8 cellular contexts compared by ENCODE assay signal in genomic region chr15:66292261-66293084, GRCh38. TPM values are rescaled to one million over a fixed set of nuclear protein-coding genes. Genes with fewer than 3 reads are reported as not detected.
DNase-seq lines count a peak whose midpoint lies in the region; ATAC-seq and TF ChIP-seq lines count a peak whose summit lies in the region.

No MANE protein-coding gene starts in this region.

- no peaks in the 10 kb centered on the region for H3K9me3 Mint-ChIP-seq in Calu3 (ENCODE audit: low read depth, unreplicated experiment)

- DNase-seq in Calu3 (no peak), NT2/D1 (ENCODE audit: low read depth, low spot score) (no peak), osteoblast (ENCODE audit: insufficient read length, low spot score, missing footprints) (no peak), NCI-H1436 treated with DMSO at 0.1 percent for 48 hours (lab: John Stamatoyannopoulos, UW) (no peak)

- intact Hi-C loops in Calu3 (cut with micrococcal nuclease; ENCODE audit: unreplicated experiment), result no loop called here

- no peaks in the 10 kb centered on the region for H4K20me1 ChIP-seq in osteoblast (ENCODE audit: insufficient read depth, low read length)

- CTCF ChIA-PET in Calu3 (lab: Charles Lee), result interaction anchor here (0.5 to 0.6 kb wide), 3 partner anchors 215 to 507 kb away, joined by 3 read pairs; no protein-coding TSS in a partner anchor

- peak overlapping the region; percentile 68 for H3K4me3 ChIP-seq in NT2/D1 (ENCODE audit: insufficient read length, low read depth)
- H3K4me3 ChIP-seq in endocrine pancreas (ENCODE audit: control insufficient read depth, insufficient read depth, low read length), result peak overlapping the region; percentile 48
- H3K4me3 ChIP-seq in osteoblast (ENCODE audit: insufficient read depth, low read length), result peak overlapping the region; percentile 75

- H3K79me2 ChIP-seq in osteoblast (ENCODE audit: insufficient read depth, low read length), result peaks cover 15% of the 10 kb centered on the region

- H3K9me3 ChIP-seq in NT2/D1 (ENCODE audit: insufficient read depth, low read length) (no peaks in the 10 kb centered on the region), endocrine pancreas (ENCODE audit: control insufficient read depth, low read length) (no peaks in the 10 kb centered on the region), osteoblast (ENCODE audit: low read depth, low read length) (no peaks in the 10 kb centered on the region)

- peaks cover 5% of the 10 kb centered on the region for H3K4me1 ChIP-seq in NT2/D1 (ENCODE audit: insufficient read depth, insufficient read length)
- peaks cover 30% of the 10 kb centered on the region for H3K4me1 ChIP-seq in endocrine pancreas (ENCODE audit: control insufficient read depth, insufficient read depth, low read length)
- H3K4me1 ChIP-seq in osteoblast (ENCODE audit: insufficient read depth, low read length), result peaks cover 24% of the 10 kb centered on the region

- H3K36me3 ChIP-seq in NT2/D1 (ENCODE audit: insufficient read depth, insufficient read length, low read length) (peaks cover 6% of the 10 kb centered on the region), endocrine pancreas (ENCODE audit: control insufficient read depth, insufficient read depth, low read length) (no peaks in the 10 kb centered on the region), osteoblast (ENCODE audit: insufficient read depth, low read length) (peaks cover under 1% of the 10 kb centered on the region)

- TF ChIP-seq CTCF in Calu3 (IDR thresholded peaks at IDR 0.05; ENCODE audit: unreplicated experiment) (no peak), osteoblast (IDR thresholded peaks at IDR 0.05; ENCODE audit: extremely low read depth, low read depth, low read length) (no peak)

- peak overlapping the region; percentile 80 for H3K4me3 Mint-ChIP-seq in Calu3 (ENCODE audit: low read depth, unreplicated experiment)

- H3K36me3 Mint-ChIP-seq in Calu3 (ENCODE audit: insufficient read depth, unreplicated experiment), result peaks cover 27% of the 10 kb centered on the region

- peaks cover 28% of the 10 kb centered on the region for H3K4me1 Mint-ChIP-seq in Calu3 (ENCODE audit: low read depth, unreplicated experiment)

- H3K27ac Mint-ChIP-seq in Calu3 (ENCODE audit: unreplicated experiment), result no peak overlapping the region

- no peaks in the 10 kb centered on the region for H3K27me3 Mint-ChIP-seq in Calu3 (ENCODE audit: unreplicated experiment)

- ATAC-seq in HG02852 (IDR thresholded peaks at IDR 0.05; ENCODE audit: unreplicated experiment) (no peak), HG03135 (IDR thresholded peaks at IDR 0.05; ENCODE audit: unreplicated experiment) (no peak), HG03520 (IDR thresholded peaks at IDR 0.05; ENCODE audit: unreplicated experiment) (no peak)

- H2AFZ ChIP-seq in osteoblast (ENCODE audit: low read length), result peak overlapping the region; percentile 95

- peak overlapping the region; percentile 90 for H3K9ac ChIP-seq in NT2/D1 (ENCODE audit: insufficient read length, low read depth)
- peak overlapping the region; percentile 94 for H3K9ac ChIP-seq in endocrine pancreas (ENCODE audit: control insufficient read depth, insufficient read depth, low read length)

- H3K4me2 ChIP-seq in osteoblast (ENCODE audit: insufficient read depth, low read length), result peak overlapping the region; percentile 87

- TSS peak; percentile 59 for BruUV-seq in Calu3 (replicated peaks; lab: Mats Ljungman, UMichigan)

- no peak overlapping the region for H3K27ac ChIP-seq in osteoblast (ENCODE audit: low read depth, low read length)

- H3K27me3 ChIP-seq in NT2/D1 (ENCODE audit: insufficient read depth, insufficient read length), result peaks cover 3% of the 10 kb centered on the region
- no peaks in the 10 kb centered on the region for H3K27me3 ChIP-seq in endocrine pancreas (ENCODE audit: control insufficient read depth, insufficient read depth, low read length)
- no peaks in the 10 kb centered on the region for H3K27me3 ChIP-seq in osteoblast (ENCODE audit: insufficient read depth, low read length)

RNA-seq across cellular contexts. Expression of gene DIS3L, which starts 0.9 kb away (rescaled TPM):
- total RNA-seq in Calu3 (2022) (24.6 and 25.3 TPM in 2 replicates), osteoblast (40.5 and 44.5 TPM in 2 replicates)

RNA-seq across cellular contexts. Expression of gene MEGF11, which starts 38.9 kb away (rescaled TPM):
- total RNA-seq in Calu3 (2022), result 0.09 and 0.15 TPM in 2 replicates
- not detected in 2 replicates for total RNA-seq in osteoblast
